In genomic region chr4:69832326-69833030, GRCh38 we compare ENCODE assay signal across 9 cellular contexts. TPM values are rescaled to one million over a fixed set of nuclear protein-coding genes. Genes with fewer than 3 reads are reported as not detected.
DNase-seq lines count a peak whose midpoint lies in the region; ATAC-seq and TF ChIP-seq lines count a peak whose summit lies in the region.
"Had no signal": no experiment of that assay in that cellular context is flagged by ENCODE, and none has a peak within 500 bp of the region (broad histone marks: within the 10 kb centered on the region; RNA-seq: fewer than 3 reads in every experiment).

No MANE protein-coding gene starts in this region.

- no peak overlapping the region for H3K27ac ChIP-seq in CD4-positive, alpha-beta memory T cell (ENCODE audit: low read depth, low read length)
- no peak overlapping the region for H3K27ac ChIP-seq in prostate gland
- H3K27ac ChIP-seq: cardiac muscle cell had no signal

- H3K27ac Mint-ChIP-seq in CD14-positive monocyte, result peak overlapping the region; percentile 94 to 100 (median 99)
- H3K27ac Mint-ChIP-seq in CD4-positive, alpha-beta memory T cell, result no peak overlapping the region

- TF ChIP-seq POLR2A in prostate gland (IDR thresholded peaks at IDR 0.05), result no peak

- peak overlapping the region in 1 of 2 donors; percentile 100 for H3K4me3 Mint-ChIP-seq in CD14-positive monocyte
- no peak overlapping the region for H3K4me3 Mint-ChIP-seq in CD4-positive, alpha-beta memory T cell

- peaks cover 29% of the 10 kb centered on the region for H3K4me1 Mint-ChIP-seq in CD14-positive monocyte
- H3K4me1 Mint-ChIP-seq in CD4-positive, alpha-beta memory T cell, result peaks cover 2 to 4% (median 4%) of the 10 kb centered on the region in 4 donors

- H3K9me3 Mint-ChIP-seq in CD14-positive monocyte, result peaks cover 0 to 15% (median 10%) of the 10 kb centered on the region in 7 donors
- peaks cover 0 to 3% (median 0%) of the 10 kb centered on the region in 8 donors for H3K9me3 Mint-ChIP-seq in CD4-positive, alpha-beta memory T cell

- ATAC-seq in GM21528 (IDR thresholded peaks at IDR 0.05; ENCODE audit: low FRiP score, unreplicated experiment), result peak; percentile 40

- H3K4me1 ChIP-seq in CD4-positive, alpha-beta memory T cell (ENCODE audit: insufficient read depth, low read length), result no peaks in the 10 kb centered on the region
- H3K4me1 ChIP-seq in prostate gland (replicated peaks), result peaks cover 5% of the 10 kb centered on the region

- H3K27me3 Mint-ChIP-seq in CD14-positive monocyte (ENCODE audit: low read depth in 3 of 3), result peaks cover 0 to 2% (median 0%) of the 10 kb centered on the region in 3 donors
- no peaks in the 10 kb centered on the region for H3K27me3 Mint-ChIP-seq in CD4-positive, alpha-beta memory T cell

- POLR2A ChIA-PET in CD4-positive, alpha-beta memory T cell (lab: Charles Lee; ENCODE audit: partially characterized antibody), result no interaction called here

- WGBS in prostate gland, result 69% methylated on average over 10 of the region's 10 CpGs

- CTCF ChIA-PET in CD4-positive, alpha-beta memory T cell (lab: Charles Lee; ENCODE audit: partially characterized antibody), result interaction anchor here (1.6 kb wide), 1 partner anchor 49 kb away, joined by 3 read pairs; no protein-coding TSS in a partner anchor

- no peak for DNase-seq in CD14-positive monocyte (ENCODE audit: low spot score)
- DNase-seq in HuH-7 (ENCODE audit: low spot score), result peak; percentile 14
- DNase-seq in kidney glomerular epithelial cell (lab: John Stamatoyannopoulos, UW), result peak; percentile 32
- DNase-seq in CD4-positive, alpha-beta memory T cell, result no peak
- no peak for DNase-seq in NCI-H1436 treated with DMSO at 0.1 percent for 48 hours (lab: John Stamatoyannopoulos, UW)
- DNase-seq in prostate gland (ENCODE audit: low spot score), result no peak
- no peak for DNase-seq in NCI-H82 treated with DMSO at 0.1 percent for 48 hours (lab: John Stamatoyannopoulos, UW; ENCODE audit: unreplicated experiment)

- intact Hi-C loops in CD14-positive monocyte (cut with micrococcal nuclease), result no loop called here
- intact Hi-C loops in CD4-positive, alpha-beta memory T cell (cut with micrococcal nuclease), result no loop called here
- intact Hi-C loops in prostate gland (cut with DNase I), result no loop called here

- no peaks in the 10 kb centered on the region for H3K9me3 ChIP-seq in CD4-positive, alpha-beta memory T cell (ENCODE audit: control insufficient read depth in 1 of 2, low read length in 2 of 2)
- no peaks in the 10 kb centered on the region for H3K9me3 ChIP-seq in prostate gland

- peaks cover 0 to 2% of the 10 kb centered on the region in 2 donors for H3K36me3 Mint-ChIP-seq in CD14-positive monocyte
- H3K36me3 Mint-ChIP-seq in CD4-positive, alpha-beta memory T cell, result no peaks in the 10 kb centered on the region

- H3K4me3 ChIP-seq in CD4-positive, alpha-beta memory T cell (ENCODE audit: low read length in 2 of 2), result no peak overlapping the region
- no peak overlapping the region for H3K4me3 ChIP-seq in prostate gland
- H3K4me3 ChIP-seq: cardiac muscle cell had no signal

- no peaks in the 10 kb centered on the region for H3K27me3 ChIP-seq in CD4-positive, alpha-beta memory T cell (ENCODE audit: insufficient read depth, low read length)
- no peaks in the 10 kb centered on the region for H3K27me3 ChIP-seq in prostate gland (replicated peaks; ENCODE audit: insufficient read depth)
- H3K27me3 ChIP-seq: cardiac muscle cell had no signal

- no peaks in the 10 kb centered on the region for H3K36me3 ChIP-seq in CD4-positive, alpha-beta memory T cell (ENCODE audit: insufficient read depth, low read length)
- H3K36me3 ChIP-seq in prostate gland, result no peaks in the 10 kb centered on the region
- H3K36me3 ChIP-seq: cardiac muscle cell had no signal

- TF ChIP-seq CTCF in CD14-positive monocyte (IDR thresholded peaks at IDR 0.05), result no peak
- no peak for TF ChIP-seq CTCF in prostate gland (IDR thresholded peaks at IDR 0.05)

RNA-seq across cellular contexts. Expression of gene SULT1E1, which starts 27.5 kb away (rescaled TPM):
- polyA plus RNA-seq in CD14-positive monocyte, result not detected
- total RNA-seq in CD4-positive, alpha-beta memory T cell, result not detected
- not detected for polyA plus RNA-seq in CD4-positive, alpha-beta memory T cell
- under 1 TPM in 1 of 2 donors, not detected in 1; 0.41 TPM for total RNA-seq in prostate gland
- total RNA-seq: cardiac muscle cell had no signal
- polyA plus RNA-seq: cardiac muscle cell had no signal

Comparison
In these comparisons a context has a peak if more than half of its experiments do, and no peak if none do; other contexts are left out.
1. DNase-seq: peak in HuH-7 (single experiment) and kidney glomerular epithelial cell (single experiment); none in CD14-positive monocyte (single experiment), CD4-positive, alpha-beta memory T cell (0 of 5), NCI-H1436 treated with DMSO at 0.1 percent for 48 hours (single experiment), prostate gland (single experiment) and NCI-H82 treated with DMSO at 0.1 percent for 48 hours (single experiment).
2. H3K27ac Mint-ChIP-seq: peak in CD14-positive monocyte (7 of 7); none in CD4-positive, alpha-beta memory T cell (0 of 7).